In genomic region chr2:174593574-174594203, GRCh38 we compare ENCODE assay signal across 8 cellular contexts. TPM values are rescaled to one million over a fixed set of nuclear protein-coding genes. Genes with fewer than 3 reads are reported as not detected.
DNase-seq lines count a peak whose midpoint lies in the region; ATAC-seq, FAIRE-seq and TF ChIP-seq lines count a peak whose summit lies in the region.

No MANE protein-coding gene starts in this region.

- peak overlapping the region; percentile 20 for H3K4me3 ChIP-seq in astrocyte (ENCODE audit: insufficient read depth, low read depth, low read length)

- no peaks in the 10 kb centered on the region for H3K27me3 Mint-ChIP-seq in astrocyte (ENCODE audit: low read depth, unreplicated experiment)

- peak overlapping the region; percentile 76 for H2AFZ ChIP-seq in astrocyte (ENCODE audit: low read depth, low read length)

- no peaks in the 10 kb centered on the region for H3K9me3 Mint-ChIP-seq in astrocyte (ENCODE audit: unreplicated experiment)

- H3K4me3 Mint-ChIP-seq in astrocyte (ENCODE audit: unreplicated experiment) = no peak overlapping the region

- no peaks in the 10 kb centered on the region for H3K79me2 ChIP-seq in astrocyte (ENCODE audit: insufficient read depth, low read length)

- peak; percentile 71 for ATAC-seq in HG03354 (IDR thresholded peaks at IDR 0.05; ENCODE audit: poor library complexity, severe bottlenecking, unreplicated experiment)
- peak; percentile 25 for ATAC-seq in SK-N-SH treated with all-trans-retinoic acid at 6 μM for 48 hours

- H3K9ac ChIP-seq in astrocyte (ENCODE audit: low read length) = peak overlapping the region; percentile 58

- H3K36me3 Mint-ChIP-seq in astrocyte (ENCODE audit: low read depth, unreplicated experiment) = no peaks in the 10 kb centered on the region

- H3K9me3 ChIP-seq in astrocyte (ENCODE audit: insufficient read depth, low read depth, low read length) = no peaks in the 10 kb centered on the region

- TF ChIP-seq CTCF in astrocyte (IDR thresholded peaks at IDR 0.05; ENCODE audit: insufficient read depth, low read depth, low read length) = no peak

- H3K27ac ChIP-seq in astrocyte (ENCODE audit: low read depth, low read length) (peak overlapping the region; percentile 43), layer of hippocampus (ENCODE audit: low read depth, low read length) (peak overlapping the region; percentile 46)

- H3K4me1 Mint-ChIP-seq in astrocyte (ENCODE audit: low read depth, unreplicated experiment) = peaks cover 41% of the 10 kb centered on the region

- H3K27ac Mint-ChIP-seq in astrocyte (ENCODE audit: unreplicated experiment) = peak overlapping the region; percentile 97

- H3K27me3 ChIP-seq in astrocyte (ENCODE audit: insufficient read depth, low read length) (no peaks in the 10 kb centered on the region), layer of hippocampus (ENCODE audit: control insufficient read depth, insufficient read depth, low read length) (no peaks in the 10 kb centered on the region)

- H3K4me2 ChIP-seq in astrocyte (ENCODE audit: low read length) = peak overlapping the region; percentile 82

- FAIRE-seq in GM19239 (lab: Jason Lieb, UNC) (peak; percentile 97), astrocyte (lab: Jason Lieb, UNC) (no peak)

- no peaks in the 10 kb centered on the region for H3K36me3 ChIP-seq in astrocyte (ENCODE audit: insufficient read depth, low read length)

- H3K4me1 ChIP-seq in astrocyte (ENCODE audit: insufficient read depth, low read length) = peaks cover 25% of the 10 kb centered on the region

- H4K20me1 ChIP-seq in astrocyte (ENCODE audit: insufficient read depth, low read length) = no peaks in the 10 kb centered on the region

- DNase-seq in AG08395 (ENCODE audit: low spot score) (peak; percentile 62), GM19239 (ENCODE audit: insufficient read length, low spot score) (peak; percentile 47), astrocyte (ENCODE audit: low read depth) (peak; percentile 91), NCI-H128 (lab: John Stamatoyannopoulos, UW; ENCODE audit: unreplicated experiment) (no peak)
- DNase-seq in stimulated activated CD8-positive, alpha-beta memory T cell treated with anti-CD3 and anti-CD28 coated beads, Interleukin-12 subunit alpha, Interleukin-12 subunit beta, amount 100 ng/mL, for 4 hours (ENCODE audit: low read depth) = peak; percentile 36

TF ChIP-seq in SK-N-SH treated with all-trans-retinoic acid at 6 μM for 48 hours, 23 proteins besides CTCF, POLR2A, EP300 and RAD21:
- TF ChIP-seq TSHZ2 (CRISPR knock-in tag; IDR thresholded peaks at IDR 0.05) (no peak), ZC3H10 (CRISPR knock-in tag; IDR thresholded peaks at IDR 0.05) (peak; percentile 70)

RNA-seq across cellular contexts. Expression of gene WIPF1, which starts 3.9 kb away (rescaled TPM):
- total RNA-seq in astrocyte = 19.3 and 25.1 TPM in 2 replicates
